ENCODE assay signal across 10 cellular contexts in genomic region chr1:62725255-62725654, GRCh38. TPM values are rescaled to one million over a fixed set of nuclear protein-coding genes. Genes with fewer than 3 reads are reported as not detected.
DNase-seq lines count a peak whose midpoint lies in the region; ATAC-seq and TF ChIP-seq lines count a peak whose summit lies in the region.
"Had no signal": no experiment of that assay in that cellular context is flagged by ENCODE, and none has a peak within 500 bp of the region (broad histone marks: within the 10 kb centered on the region; RNA-seq: fewer than 3 reads in every experiment).

No MANE protein-coding gene starts in this region.

- intact Hi-C loops in heart left ventricle (cut with DNase I), result loop anchor here in 1 of 10 donors (5.0 kb wide), 1 partner anchor 38 kb away; the partner anchor contains the start of gene DOCK7

- H3K4me2 ChIP-seq in GM23248 (ENCODE audit: unreplicated experiment), result peak overlapping the region; percentile 80

- H3K4me1 ChIP-seq in GM23248 (ENCODE audit: insufficient read depth) (peaks cover 49% of the 10 kb centered on the region), adipocyte (ENCODE audit: control insufficient read depth, insufficient read depth, low read length) (peaks cover 34% of the 10 kb centered on the region), heart left ventricle (peaks cover 0 to 45% (median 16%) of the 10 kb centered on the region in 12 donors)

- no peaks in the 10 kb centered on the region for H3K9me2 ChIP-seq in GM23248 (ENCODE audit: insufficient read depth)

- peak overlapping the region; percentile 83 for H3K27ac ChIP-seq in GM23248
- peak overlapping the region in 2 of 12 donors; percentile 7 to 70 for H3K27ac ChIP-seq in heart left ventricle

- H3K79me2 ChIP-seq in GM23248 (ENCODE audit: insufficient read depth), result no peaks in the 10 kb centered on the region

- 0 to 3% methylated on average over 1 of the region's 1 CpG for WGBS in GM23248 (ENCODE audit: low coverage in 1 of 2, low lambda C conversion rate in 2 of 2, missing lambda C conversion rate in 2 of 2), 2 experiments
- WGBS in heart left ventricle, 4 donors, result 19 to 44% (median 28%) methylated on average over 1 of the region's 1 CpG

- peaks cover 43% of the 10 kb centered on the region for H3F3A ChIP-seq in GM23248 (ENCODE audit: insufficient read depth)

- no peaks in the 10 kb centered on the region for H3K36me3 ChIP-seq in GM23248 (ENCODE audit: low read depth)
- H3K36me3 ChIP-seq in adipocyte (ENCODE audit: control insufficient read depth, insufficient read depth, low read length, severe bottlenecking), result no peaks in the 10 kb centered on the region
- no peaks in the 10 kb centered on the region for H3K36me3 ChIP-seq in heart left ventricle

- H3K4me3 ChIP-seq in GM23248 (peak overlapping the region; percentile 66), adipocyte (ENCODE audit: low read length) (peak overlapping the region; percentile 76), heart left ventricle (peak overlapping the region in 4 of 12 donors; percentile 0 to 10 (median 6))

- in situ Hi-C loops in GM23248 (cut with MboI), result no loop called here

- no peaks in the 10 kb centered on the region for H4K20me1 ChIP-seq in GM23248 (ENCODE audit: insufficient read depth)

- no peak for TF ChIP-seq POLR2A in heart left ventricle (IDR thresholded peaks at IDR 0.05)

- H3K27me3 ChIP-seq in GM23248 (replicated peaks; ENCODE audit: insufficient read depth) (no peaks in the 10 kb centered on the region), adipocyte (replicated peaks; ENCODE audit: control insufficient read depth, insufficient read depth, low read length) (no peaks in the 10 kb centered on the region), heart left ventricle (peaks cover 0 to 15% (median 0%) of the 10 kb centered on the region in 9 donors)

- H3K9me3 ChIP-seq in GM23248 (ENCODE audit: low read depth) (no peaks in the 10 kb centered on the region), adipocyte (ENCODE audit: control insufficient read depth, low read length) (no peaks in the 10 kb centered on the region), heart left ventricle (no peaks in the 10 kb centered on the region)

- no peak for TF ChIP-seq CTCF in heart left ventricle (IDR thresholded peaks at IDR 0.05)

- peak overlapping the region; percentile 60 for H3K9ac ChIP-seq in GM23248
- peak overlapping the region; percentile 75 for H3K9ac ChIP-seq in adipocyte (ENCODE audit: low read length)

- peak; percentile 91 for DNase-seq in GM23248
- peak; percentile 91 for DNase-seq in adipocyte (ENCODE audit: low read depth)
- DNase-seq in heart left ventricle, result no peak
- DNase-seq in stromal cell of bone marrow (ENCODE audit: low read depth), result peak; percentile 55
- DNase-seq in NCI-H748 treated with DMSO at 0.1 percent for 48 hours (lab: John Stamatoyannopoulos, UW), result no peak
- DNase-seq in NCI-H345 (lab: John Stamatoyannopoulos, UW), result no peak
- DNase-seq: NCI-H1436 treated with DMSO at 0.1 percent for 48 hours, T-helper 9 cell had no signal

- ATAC-seq in heart left ventricle (peak in 3 of 4 donors; percentile 31 to 43 (median 33)), GM21723 (IDR thresholded peaks at IDR 0.05; ENCODE audit: unreplicated experiment) (no peak), HG02973 (IDR thresholded peaks at IDR 0.05; ENCODE audit: unreplicated experiment) (no peak)

- peak overlapping the region; percentile 83 for H2AFZ ChIP-seq in GM23248

RNA-seq across cellular contexts. Expression of gene DOCK7, which starts 37.1 kb away (rescaled TPM):
- total RNA-seq in GM23248 (2014; rRNA removed; shearing (Covaris generic)), result 70.9 and 83.8 TPM in 2 replicates
- 41.5 and 42.1 TPM in 2 replicates for polyA plus RNA-seq in GM23248 (2016; fragmentation: Nextera tagmentation; extraction: Ambion mirVana)
- 10 to 100 TPM in 7 of 9 donors, 1 to 10 TPM in 2; 5.8 to 26.7 (median 12.0) TPM for total RNA-seq in heart left ventricle
- polyA plus RNA-seq in heart left ventricle, result 1 to 10 TPM; 2.9 to 6.2 TPM

RNA-seq across cellular contexts. Expression of gene ATG4C, which starts 58.7 kb away (rescaled TPM):
- total RNA-seq in GM23248 (2014; rRNA removed; shearing (Covaris generic)), result 4.4 and 6.2 TPM in 2 replicates
- 11.7 and 12.3 TPM in 2 replicates for polyA plus RNA-seq in GM23248 (2016; fragmentation: Nextera tagmentation; extraction: Ambion mirVana)
- 10 to 100 TPM in 3 of 9 donors, 1 to 10 TPM in 6; 6.0 to 14.2 (median 9.4) TPM for total RNA-seq in heart left ventricle
- 1 to 10 TPM; 4.0 to 5.1 TPM for polyA plus RNA-seq in heart left ventricle

Comparison
In these comparisons a context has a peak if more than half of its experiments do, and no peak if none do; other contexts are left out.
1. DNase-seq: peak in GM23248 (single experiment), adipocyte (single experiment) and stromal cell of bone marrow (single experiment); none in heart left ventricle (0 of 5), NCI-H748 treated with DMSO at 0.1 percent for 48 hours (single experiment) and NCI-H345 (single experiment).
2. ATAC-seq: peak in heart left ventricle (3 of 4); none in GM21723 (single experiment) and HG02973 (single experiment).